ENCODE assay signal across 8 cellular contexts in genomic region chr15:67063689-67064606, GRCh38. TPM values are rescaled to one million over a fixed set of nuclear protein-coding genes. Genes with fewer than 3 reads are reported as not detected.
A peak's percentile ranks its signal among the peaks of the same experiment; 100 is the strongest.
DNase-seq lines count a peak whose midpoint lies in the region; ATAC-seq, FAIRE-seq and TF ChIP-seq lines count a peak whose summit lies in the region.

No MANE protein-coding gene starts in this region.

- TF ChIP-seq CTCF in AG04450 (IDR thresholded peaks at IDR 0.05; ENCODE audit: low read depth, low read length) (no peak), NB4 (IDR thresholded peaks at IDR 0.05; ENCODE audit: low read depth, low read length) (no peak)

- H3K27ac ChIP-seq in AG04450 (ENCODE audit: low read depth, low read length), result no peak overlapping the region

- peak overlapping the region; percentile 83 for H3K4me3 Mint-ChIP-seq in memory B cell

- CTCF ChIA-PET in AG04450 (lab: Charles Lee), result interaction anchor here (0.7 kb wide), 1 partner anchor 105 kb away, joined by 3 read pairs; no protein-coding TSS in a partner anchor

- peaks cover 1% of the 10 kb centered on the region for H3K36me3 Mint-ChIP-seq in memory B cell

- peaks cover 3% of the 10 kb centered on the region; the same call in 1 of the 2 replicates for H3K9me3 ChIP-seq in AG04450 (ENCODE audit: control insufficient read depth, insufficient read depth, low read length)

- no peaks in the 10 kb centered on the region for H3K27me3 ChIP-seq in AG04450 (ENCODE audit: control insufficient read depth, insufficient read depth, low read length)

- DNase-seq in AG04450 (ENCODE audit: low read depth, low spot score), result no peak
- DNase-seq in NB4 (ENCODE audit: low read depth), result peak; percentile 94
- DNase-seq in astrocyte of the hippocampus (ENCODE audit: low read depth, low spot score), result peak; percentile 85
- DNase-seq in memory B cell (ENCODE audit: low spot score in 2 of 2), result no peak
- DNase-seq in urothelium cell line (ENCODE audit: low spot score), result peak; percentile 56
- DNase-seq in cortex of kidney (lab: John Stamatoyannopoulos, UW), result no peak
- no peak for DNase-seq in OCI-M2 (lab: John Stamatoyannopoulos, UW; ENCODE audit: unreplicated experiment)

- H3K4me1 Mint-ChIP-seq in memory B cell, result peaks cover 39% of the 10 kb centered on the region

- H3K9me3 Mint-ChIP-seq in memory B cell, result no peaks in the 10 kb centered on the region

- ATAC-seq in memory B cell (ENCODE audit: low read depth) (peak; percentile 27), HG02763 (IDR thresholded peaks at IDR 0.05; ENCODE audit: unreplicated experiment) (no peak)

- H3K4me3 ChIP-seq in AG04450 (ENCODE audit: low read depth, low read length) (peak overlapping the region; percentile 2; the same call in 1 of the 2 replicates), NB4 (ENCODE audit: low read depth, low read length) (peak overlapping the region; percentile 64)

- TF ChIP-seq POLR2A in NB4 (IDR thresholded peaks at IDR 0.05; ENCODE audit: extremely low read depth, insufficient read length), result peak; percentile 65

- peak; percentile 5 for FAIRE-seq in urothelium cell line (lab: Jason Lieb, UNC)

- POLR2A ChIA-PET in AG04450 (lab: Yijun Ruan, JAX), result interaction anchor here (0.6 to 3.2 kb wide), 3 partner anchors 15 to 137 kb away, joined by 4 to 25 read pairs (median 8); no protein-coding TSS in a partner anchor

- no peaks in the 10 kb centered on the region for H3K27me3 Mint-ChIP-seq in memory B cell

- H3K27ac Mint-ChIP-seq in memory B cell, result peak overlapping the region; percentile 96

RNA-seq across cellular contexts. Expression of gene SMAD3, which starts 1.5 kb away (rescaled TPM):
- polyA plus RNA-seq in AG04450 (2011; rRNA removed), result 115 and 138 TPM in 2 replicates
- 168 and 203 TPM in 2 replicates for polyA minus RNA-seq in AG04450 (2011; rRNA and poly(A)+ RNA removed)

Comparison
In these comparisons a context has a peak if more than half of its experiments do, and no peak if none do; other contexts are left out.
1. DNase-seq: peak in NB4 (single experiment), astrocyte of the hippocampus (single experiment) and urothelium cell line (single experiment); none in AG04450 (single experiment), memory B cell (0 of 2), cortex of kidney (single experiment) and OCI-M2 (single experiment).